ENCODE assay signal across 25 cellular contexts in genomic region chr6:111875741-111876140, GRCh38.
"Had no signal": no experiment of that assay in that cellular context is flagged by ENCODE, and none has a peak within 500 bp of the region (broad histone marks: within the 10 kb centered on the region; RNA-seq: fewer than 3 reads in every experiment).

No MANE protein-coding gene starts in this region.

- H3K9me3 Mint-ChIP-seq: effector memory CD8-positive, alpha-beta T cell; mesothelial cell of epicardium had no signal

- H3K27ac Mint-ChIP-seq: dendritic cell treated with granulocyte-macrophage colony-stimulating factor and Interleukin-4, amounts not matched to agents 40 ng/mL and 50 ng/mL, for 4 days; effector memory CD8-positive, alpha-beta T cell; memory B cell; mesothelial cell of epicardium; nephron progenitor cell; stimulated activated naive B cell treated with anti-CD40 and anti-IgM and Interleukin-4, amounts not matched to agents 10 μg/mL and 1 μg/mL and 100 μg/mL, for 72 hours had no signal

- H3K4me3 Mint-ChIP-seq: dendritic cell treated with granulocyte-macrophage colony-stimulating factor and Interleukin-4, amounts not matched to agents 40 ng/mL and 50 ng/mL, for 4 days; effector memory CD8-positive, alpha-beta T cell; memory B cell; mesothelial cell of epicardium; nephron progenitor cell; stimulated activated naive B cell treated with anti-CD40 and anti-IgM and Interleukin-4, amounts not matched to agents 10 μg/mL and 1 μg/mL and 100 μg/mL, for 72 hours had no signal

- H3K27ac ChIP-seq: esophagus squamous epithelium, hepatocyte, left ventricle myocardium inferior, lower lobe of right lung, neutrophil, right atrium auricular region, sigmoid colon, skin epidermis, stomach, thoracic aorta, transverse colon had no signal

- H3K27me3 Mint-ChIP-seq: effector memory CD8-positive, alpha-beta T cell; memory B cell; stimulated activated naive B cell treated with anti-CD40 and anti-IgM and Interleukin-4, amounts not matched to agents 10 μg/mL and 1 μg/mL and 100 μg/mL, for 72 hours had no signal

- H3K36me3 Mint-ChIP-seq: mesothelial cell of epicardium had no signal

- H3K4me2 ChIP-seq: hepatocyte had no signal

- H3K36me3 ChIP-seq: esophagus squamous epithelium, left ventricle myocardium inferior, lower lobe of right lung, neutrophil, right atrium auricular region, sigmoid colon, stomach, thoracic aorta, transverse colon had no signal

- H3K27me3 ChIP-seq: right atrium auricular region, sigmoid colon had no signal

- ATAC-seq: effector memory CD8-positive, alpha-beta T cell; left cardiac atrium; lower lobe of right lung; stimulated activated naive B cell treated with anti-CD40 and anti-IgM and Interleukin-4, amounts not matched to agents 10 μg/mL and 1 μg/mL and 100 μg/mL, for 72 hours had no signal

- H2AFZ ChIP-seq: hepatocyte had no signal

- DNase-seq: effector memory CD8-positive, alpha-beta T cell; esophagus squamous epithelium; foreskin fibroblast; head of caudate nucleus; kidney; left cardiac atrium; left ventricle myocardium inferior; lower lobe of right lung; nephron progenitor cell; posterior cingulate gyrus; sigmoid colon; stimulated activated CD4-positive, alpha-beta T cell treated with anti-CD3 and anti-CD28 coated beads, Interleukin-2, amount 100 ng/mL, for 24 hours; stimulated activated CD4-positive, alpha-beta T cell treated with anti-CD3 and anti-CD28 coated beads, Interleukin-4, amount 100 ng/mL, for 4 hours; stimulated activated naive B cell treated with anti-CD40 and anti-IgM and Interleukin-4, amounts not matched to agents 10 μg/mL and 1 μg/mL and 100 μg/mL, for 72 hours; stomach; substantia nigra; transverse colon had no signal

- H3K4me3 ChIP-seq: esophagus squamous epithelium, hepatocyte, left ventricle myocardium inferior, lower lobe of right lung, right atrium auricular region, sigmoid colon, skin epidermis, stomach, thoracic aorta, transverse colon had no signal

- H3K9me3 ChIP-seq: esophagus squamous epithelium, left ventricle myocardium inferior, lower lobe of right lung, neutrophil, right atrium auricular region, sigmoid colon, stomach, thoracic aorta, transverse colon had no signal
